In the genomic region with DNA sequence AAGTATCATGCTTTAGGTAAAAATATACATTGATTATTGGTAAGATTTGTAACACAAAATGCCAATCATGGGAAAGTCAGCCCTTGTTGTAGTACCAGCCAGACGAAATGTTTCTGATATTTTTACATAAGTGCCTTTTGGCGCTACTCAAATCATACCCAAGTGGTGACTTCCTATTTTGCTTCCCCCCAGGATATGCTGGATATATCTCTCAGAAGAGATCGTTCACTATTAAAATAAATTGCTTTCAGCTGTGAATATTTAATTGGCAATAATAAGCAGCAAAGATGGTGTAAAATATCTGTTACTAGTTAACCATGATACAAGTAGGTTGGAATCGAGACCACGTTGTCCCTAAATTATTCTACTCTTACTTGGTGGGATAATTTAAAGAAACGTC, we compare ENCODE assay signal across 37 cellular contexts.
"Had no signal": no experiment of that assay in that cellular context is flagged by ENCODE, and none has a peak within 500 bp of the region (broad histone marks: within the 10 kb centered on the region; RNA-seq: fewer than 3 reads in every experiment).

No MANE protein-coding gene starts in this region.

- H3K9ac ChIP-seq: KMS-11 had no signal

- H3K36me3 ChIP-seq: MG63 had no signal

- H3K9me3 ChIP-seq: MG63 had no signal

- H3K4me2 ChIP-seq: KMS-11 had no signal

- H3K27me3 ChIP-seq: MG63 had no signal

- DNase-seq: Karpas-422, Kasumi-1, KG1, MG63, MM.1S, NCI-H1048, NCI-H1092, NCI-H1092 treated with DMSO at 0.1 percent for 48 hours, NCI-H1105, NCI-H1105 treated with DMSO at 0.1 percent for 48 hours, NCI-H1417, NCI-H1417 treated with DMSO at 0.1 percent for 48 hours, NCI-H1436, NCI-H1436 treated with DMSO at 0.1 percent for 48 hours, NCI-H146, NCI-H1694, NCI-H1694 treated with DMSO at 0.1 percent for 48 hours, NCI-H187, NCI-H187 treated with DMSO at 0.1 percent for 48 hours, NCI-H1930, NCI-H2029, NCI-H2029 treated with DMSO at 0.1 percent for 48 hours, NCI-H2081, NCI-H2081 treated with DMSO at 0.1 percent for 48 hours, NCI-H2107, NCI-H2171, NCI-H2171 treated with DMSO at 0.1 percent for 48 hours, NCI-H2227 treated with DMSO at 0.1 percent for 48 hours, NCI-H226, NCI-H345, NCI-H446, NCI-H446 treated with DMSO at 0.1 percent for 48 hours, NCI-H510A, NCI-H510A treated with DMSO at 0.1 percent for 48 hours, NCI-H524, NCI-H524 treated with DMSO at 0.1 percent for 48 hours had no signal

- H3K4me3 ChIP-seq: MG63 had no signal

- H3K27ac ChIP-seq: KMS-11 had no signal
